8 cellular contexts compared by ENCODE assay signal in genomic region chr6:37210313-37210898, GRCh38. TPM values are rescaled to one million over a fixed set of nuclear protein-coding genes. Genes with fewer than 3 reads are reported as not detected.
DNase-seq lines count a peak whose midpoint lies in the region; ATAC-seq and TF ChIP-seq lines count a peak whose summit lies in the region.

No MANE protein-coding gene starts in this region.

- H3K9me3 ChIP-seq in HEK293 (ENCODE audit: control insufficient read depth, insufficient read depth, low read depth, low read length): no peaks in the 10 kb centered on the region

- H3K27ac ChIP-seq in HEK293 (ENCODE audit: extremely low read depth, low read depth, low read length): no peak overlapping the region

- DNase-seq in BJ (ENCODE audit: low read depth) (no peak), NCI-H460 (ENCODE audit: extremely low read depth, low read depth) (peak; percentile 73), kidney glomerular epithelial cell (lab: John Stamatoyannopoulos, UW) (peak; percentile 71)
- peak; percentile 75 for DNase-seq in activated CD4-positive, CD25-positive, alpha-beta regulatory T cell treated with anti-CD3 and anti-CD28 coated beads, Interleukin-2, amount 50 U/mL, for 72 hours
- peak; percentile 72 for DNase-seq in central memory CD4-positive, alpha-beta T cell
- peak; percentile 86 for DNase-seq in stimulated activated CD4-positive, alpha-beta T cell treated with anti-CD3 and anti-CD28 coated beads, Interleukin-4, amount 100 ng/mL, for 24 hours

- H3K36me3 ChIP-seq in BJ (ENCODE audit: control insufficient read depth, insufficient read depth, low read length): no peaks in the 10 kb centered on the region
- H3K36me3 ChIP-seq in HEK293 (ENCODE audit: control insufficient read depth in 2 of 2, insufficient read depth in 1 of 2, low read length in 2 of 2): no peaks in the 10 kb centered on the region

- POLR2A ChIA-PET in BJ (lab: Charles Lee) (interaction anchor here (0.6 to 1.1 kb wide), 2 partner anchors 181 to 192 kb away, joined by 3 read pairs; no protein-coding TSS in a partner anchor), HEK293 (lab: Yijun Ruan, JAX) (interaction anchor here (0.5 to 2.8 kb wide), 13 partner anchors 34 to 335 kb away, joined by 3 to 13 read pairs (median 4); partner anchors contain the start of genes MTCH1, PIM1, PPIL1 and TBC1D22B)

- CTCF ChIA-PET in BJ (lab: Yijun Ruan, JAX) (interaction anchor here (0.7 to 15.6 kb wide), 33 partner anchors 9 to 451 kb away, joined by 3 to 588 read pairs (median 4); no protein-coding TSS in a partner anchor), HEK293 (lab: Yijun Ruan, JAX) (interaction anchor here (0.6 to 17.8 kb wide), 67 partner anchors 10 to 856 kb away, joined by 3 to 845 read pairs (median 5); partner anchors contain the start of genes C6orf89, FGD2, MTCH1 and PIM1)

- no peaks in the 10 kb centered on the region; the same call in 1 of the 2 replicates for H3K27me3 ChIP-seq in BJ (ENCODE audit: control insufficient read depth, insufficient read depth, low read length)

- TF ChIP-seq CTCF in BJ (IDR thresholded peaks at IDR 0.05; ENCODE audit: insufficient read depth, low read depth, low read length) (peak; percentile 88), HEK293 (tag by site-specific recombination; IDR thresholded peaks at IDR 0.05) (peak; percentile 93)

- H3K4me1 ChIP-seq in HEK293 (ENCODE audit: control insufficient read depth, insufficient read depth, low read length): no peaks in the 10 kb centered on the region

- H3K4me3 ChIP-seq in BJ (ENCODE audit: low read depth, low read length) (no peak overlapping the region), HEK293 (ENCODE audit: low read depth, low read length) (no peak overlapping the region)

- no peak for ATAC-seq in HG03175 (IDR thresholded peaks at IDR 0.05; ENCODE audit: unreplicated experiment)

TF ChIP-seq in HEK293, 187 proteins besides CTCF, POLR2A, EP300 and RAD21 (continues in another document):
- TF ChIP-seq ZNF19 (tag by site-specific recombination; IDR thresholded peaks at IDR 0.05; ENCODE audit: low read depth): no peak
- TF ChIP-seq ZIC2 (tag by site-specific recombination; IDR thresholded peaks at IDR 0.05): no peak
- TF ChIP-seq ZNF239 (tag by site-specific recombination; IDR thresholded peaks at IDR 0.05): no peak
- peak; percentile 43; the same call in 1 of the 2 replicates for TF ChIP-seq ZFP37 (tag by site-specific recombination; IDR thresholded peaks at IDR 0.05)
- TF ChIP-seq ZNF214 (tag by site-specific recombination; IDR thresholded peaks at IDR 0.05; ENCODE audit: borderline replicate concordance): no peak
- TF ChIP-seq ZSCAN16 (tag by site-specific recombination; IDR thresholded peaks at IDR 0.05): no peak
- no peak for TF ChIP-seq BCL11B (tag by site-specific recombination; IDR thresholded peaks at IDR 0.05; ENCODE audit: low read depth)
- no peak for TF ChIP-seq ZNF785 (tag by site-specific recombination; IDR thresholded peaks at IDR 0.05)
- TF ChIP-seq GFI1B (tag by site-specific recombination; IDR thresholded peaks at IDR 0.05): no peak
- TF ChIP-seq ZNF558 (tag by site-specific recombination; IDR thresholded peaks at IDR 0.05): no peak
- no peak for TF ChIP-seq ZNF76 (tag by site-specific recombination; IDR thresholded peaks at IDR 0.05; ENCODE audit: borderline replicate concordance, low read depth)
- no peak for TF ChIP-seq ZBTB11 (tag by site-specific recombination; conservative IDR thresholded peaks at IDR 0.05; ENCODE audit: low read depth)
- TF ChIP-seq TCF7L2 (IDR thresholded peaks at IDR 0.05; ENCODE audit: borderline replicate concordance, low read depth, low read length): no peak
- no peak for TF ChIP-seq ZNF473 (tag by site-specific recombination; IDR thresholded peaks at IDR 0.05)
- TF ChIP-seq ZNF37A (tag by site-specific recombination; IDR thresholded peaks at IDR 0.05): no peak
- no peak for TF ChIP-seq ZNF211 (tag by site-specific recombination; IDR thresholded peaks at IDR 0.05; ENCODE audit: low read depth)
- TF ChIP-seq ZNF596 (tag by site-specific recombination; IDR thresholded peaks at IDR 0.05): no peak
- no peak for TF ChIP-seq ZNF18 (tag by site-specific recombination; IDR thresholded peaks at IDR 0.05)
- no peak; the same call in 1 of the 2 replicates for TF ChIP-seq SP3 (tag by site-specific recombination; IDR thresholded peaks at IDR 0.05)
- TF ChIP-seq ZBTB7A (tag by site-specific recombination; IDR thresholded peaks at IDR 0.05; ENCODE audit: low read depth): no peak
- TF ChIP-seq ZEB2 (tag by site-specific recombination; IDR thresholded peaks at IDR 0.05): 0 out of 2 replicates have a peak, but pooled peaks have one; percentile 33
- TF ChIP-seq ZNF48 (tag by site-specific recombination; IDR thresholded peaks at IDR 0.05): no peak
- TF ChIP-seq ZNF121 (tag by site-specific recombination; IDR thresholded peaks at IDR 0.05): peak; percentile 96
- no peak for TF ChIP-seq ZNF423 (tag by site-specific recombination; IDR thresholded peaks at IDR 0.05)
- TF ChIP-seq ZNF157 (tag by site-specific recombination; IDR thresholded peaks at IDR 0.05): no peak
- no peak for TF ChIP-seq ZNF549 (tag by site-specific recombination; IDR thresholded peaks at IDR 0.05)
- no peak for TF ChIP-seq HOXD13 (CRISPR knock-in tag; IDR thresholded peaks at IDR 0.05; ENCODE audit: borderline replicate concordance)
- no peak for TF ChIP-seq ZFHX2 (tag by site-specific recombination; conservative IDR thresholded peaks at IDR 0.05)
- TF ChIP-seq ZNF621 (tag by site-specific recombination; IDR thresholded peaks at IDR 0.05): no peak
- TF ChIP-seq ZNF654 (tag by site-specific recombination; IDR thresholded peaks at IDR 0.05; ENCODE audit: low read depth): peak; percentile 98
- TF ChIP-seq IKZF3 (tag by site-specific recombination; IDR thresholded peaks at IDR 0.05): peak; percentile 94
- TF ChIP-seq ZNF580 (tag by site-specific recombination; IDR thresholded peaks at IDR 0.05): no peak
- TF ChIP-seq GLI2 (tag by site-specific recombination; IDR thresholded peaks at IDR 0.05; ENCODE audit: borderline replicate concordance, low read depth): no peak

RNA-seq across cellular contexts. Expression of gene PIM1, which starts 40.5 kb away (rescaled TPM):
- polyA plus RNA-seq in BJ (2011; rRNA removed): 13.9 and 20.7 TPM in 2 replicates
- 19.3 and 23.8 TPM in 2 replicates for polyA minus RNA-seq in BJ (2011; rRNA and poly(A)+ RNA removed)
- 14.2 and 17.8 TPM in 2 replicates for total RNA-seq in NCI-H460 (2014; rRNA removed; shearing (Covaris generic))
- 15.2 and 15.7 TPM in 2 replicates for polyA plus RNA-seq in NCI-H460 (2014; cell fraction: nucleus; rRNA removed)

RNA-seq across cellular contexts. Expression of gene TBC1D22B, which starts 47.2 kb away (rescaled TPM):
- 4.4 and 5.5 TPM in 2 replicates for polyA plus RNA-seq in BJ (2011; rRNA removed)
- polyA minus RNA-seq in BJ (2011; rRNA and poly(A)+ RNA removed): 3.9 and 4.1 TPM in 2 replicates
- 7.2 and 8.6 TPM in 2 replicates for total RNA-seq in NCI-H460 (2014; rRNA removed; shearing (Covaris generic))
- polyA plus RNA-seq in NCI-H460 (2014; cell fraction: nucleus; rRNA removed): 4.7 and 4.9 TPM in 2 replicates

RNA-seq across cellular contexts. Expression of gene TMEM217, which starts 47.5 kb away (rescaled TPM):
- 2.3 and 3.1 TPM in 2 replicates for polyA plus RNA-seq in BJ (2011; rRNA removed)
- 1.5 and 2.4 TPM in 2 replicates for polyA minus RNA-seq in BJ (2011; rRNA and poly(A)+ RNA removed)
- 0.10 TPM in 1 of 2 replicates, not detected in the other for total RNA-seq in NCI-H460 (2014; rRNA removed; shearing (Covaris generic))
- polyA plus RNA-seq in NCI-H460 (2014; cell fraction: nucleus; rRNA removed): not detected in 2 replicates
